In genomic region chr5:177510567-177511053, GRCh38 we compare ENCODE assay signal across 12 cellular contexts. TPM values are rescaled to one million over a fixed set of nuclear protein-coding genes. Genes with fewer than 3 reads are reported as not detected.
DNase-seq lines count a peak whose midpoint lies in the region; ATAC-seq and TF ChIP-seq lines count a peak whose summit lies in the region.
"Had no signal": no experiment of that assay in that cellular context is flagged by ENCODE, and none has a peak within 500 bp of the region (broad histone marks: within the 10 kb centered on the region; RNA-seq: fewer than 3 reads in every experiment).

No MANE protein-coding gene starts in this region.

- CTCF ChIA-PET in activated CD4-positive, alpha-beta memory T cell treated with anti-CD3 and anti-CD28 coated beads, Interleukin-2, amount 10 ng/mL, durations not matched to agents 7 days and 5 days (lab: Charles Lee), result interaction anchor here (1.1 kb wide), 1 partner anchor 10 kb away, joined by 4 read pairs; no protein-coding TSS in a partner anchor

- ATAC-seq in GM18498 (IDR thresholded peaks at IDR 0.05; ENCODE audit: unreplicated experiment) (peak; percentile 36), GM21737 (IDR thresholded peaks at IDR 0.05; ENCODE audit: unreplicated experiment) (peak; percentile 28), right lobe of liver (peak in 3 of 4 donors; percentile 6 to 16 (median 16))

- POLR2A ChIA-PET in activated CD4-positive, alpha-beta memory T cell treated with anti-CD3 and anti-CD28 coated beads, Interleukin-2, amount 10 ng/mL, durations not matched to agents 7 days and 5 days (lab: Charles Lee), result interaction anchor here (0.5 kb wide), 1 partner anchor 9 kb away, joined by 3 read pairs; no protein-coding TSS in a partner anchor

- no peaks in the 10 kb centered on the region for H3K9me3 ChIP-seq in right lobe of liver

- H3K4me3 Mint-ChIP-seq in activated CD4-positive, alpha-beta memory T cell treated with anti-CD3 and anti-CD28 coated beads, Interleukin-2, amount 10 ng/mL, durations not matched to agents 7 days and 5 days, result no peak overlapping the region

- TF ChIP-seq CTCF in right lobe of liver (IDR thresholded peaks at IDR 0.05), result no peak

- peak overlapping the region in 2 of 3 donors; percentile 71 to 88 for H3K27ac ChIP-seq in right lobe of liver

- TF ChIP-seq POLR2A in right lobe of liver (IDR thresholded peaks at IDR 0.05), result peak; percentile 40

- H3K27ac Mint-ChIP-seq in activated CD4-positive, alpha-beta memory T cell treated with anti-CD3 and anti-CD28 coated beads, Interleukin-2, amount 10 ng/mL, durations not matched to agents 7 days and 5 days, result no peak overlapping the region

- H3K27me3 Mint-ChIP-seq in activated CD4-positive, alpha-beta memory T cell treated with anti-CD3 and anti-CD28 coated beads, Interleukin-2, amount 10 ng/mL, durations not matched to agents 7 days and 5 days, result no peaks in the 10 kb centered on the region

- H3K4me1 ChIP-seq in right lobe of liver, result peaks cover 0 to 4% (median under 1%) of the 10 kb centered on the region in 4 donors

- intact Hi-C loops in right lobe of liver (cut with DNase I), result no loop called here

- H3K4me1 Mint-ChIP-seq in activated CD4-positive, alpha-beta memory T cell treated with anti-CD3 and anti-CD28 coated beads, Interleukin-2, amount 10 ng/mL, durations not matched to agents 7 days and 5 days, result peaks cover 14% of the 10 kb centered on the region

- peaks cover 39% of the 10 kb centered on the region for H3K36me3 Mint-ChIP-seq in activated CD4-positive, alpha-beta memory T cell treated with anti-CD3 and anti-CD28 coated beads, Interleukin-2, amount 10 ng/mL, durations not matched to agents 7 days and 5 days (ENCODE audit: low read depth)

- H3K27me3 ChIP-seq in right lobe of liver, result no peaks in the 10 kb centered on the region

- peaks cover 0 to 44% (median 11%) of the 10 kb centered on the region in 4 donors for H3K36me3 ChIP-seq in right lobe of liver

- H3K9me3 Mint-ChIP-seq in activated CD4-positive, alpha-beta memory T cell treated with anti-CD3 and anti-CD28 coated beads, Interleukin-2, amount 10 ng/mL, durations not matched to agents 7 days and 5 days, result no peaks in the 10 kb centered on the region
- H3K9me3 Mint-ChIP-seq: neural crest cell had no signal

- peak; percentile 96 for DNase-seq in MV-4-11 (lab: John Stamatoyannopoulos, UW)
- DNase-seq in right lobe of liver, result peak in 1 of 3 donors; percentile 51
- DNase-seq in NCI-H2029 (lab: John Stamatoyannopoulos, UW), result no peak
- no peak for DNase-seq in kidney tubule cell (ENCODE audit: low spot score)
- DNase-seq in activated CD4-positive, alpha-beta T cell treated with anti-CD3 and anti-CD28 coated beads, Interleukin-2, amount 50 U/mL, for 48 hours, result no peak
- DNase-seq in activated CD4-positive, alpha-beta memory T cell treated with anti-CD3 and anti-CD28 coated beads, Interleukin-2, amount 10 ng/mL, durations not matched to agents 7 days and 5 days, result no peak
- DNase-seq: caudate nucleus, COR-L47, RPMI8226 had no signal

- WGBS in right lobe of liver (ENCODE audit: insufficient coverage, low coverage, low lambda C conversion rate, missing lambda C conversion rate), result 75% methylated on average over 8 of the region's 15 CpGs

- no peak overlapping the region for H3K4me3 ChIP-seq in right lobe of liver

RNA-seq across cellular contexts. Expression of gene DOK3, which starts 1.0 kb away (rescaled TPM):
- total RNA-seq in right lobe of liver, result 1 to 10 TPM; 2.5 to 6.6 (median 3.9) TPM
- 1 to 10 TPM; 2.4 TPM for total RNA-seq in activated CD4-positive, alpha-beta memory T cell treated with anti-CD3 and anti-CD28 coated beads, Interleukin-2, amount 10 ng/mL, durations not matched to agents 7 days and 5 days

RNA-seq across cellular contexts. Expression of gene DDX41, which starts 6.2 kb away (rescaled TPM):
- total RNA-seq in right lobe of liver, result 10 to 100 TPM; 35.1 to 64.8 (median 47.9) TPM
- 100 to 1,000 TPM; 105 to 107 TPM for total RNA-seq in activated CD4-positive, alpha-beta memory T cell treated with anti-CD3 and anti-CD28 coated beads, Interleukin-2, amount 10 ng/mL, durations not matched to agents 7 days and 5 days

RNA-seq across cellular contexts. Expression of gene PDLIM7, which starts 13.2 kb away (rescaled TPM):
- 10 to 100 TPM in 4 of 6 experiments, 1 to 10 TPM in 2; 3.7 to 24.0 (median 13.6) TPM for total RNA-seq in right lobe of liver
- total RNA-seq in activated CD4-positive, alpha-beta memory T cell treated with anti-CD3 and anti-CD28 coated beads, Interleukin-2, amount 10 ng/mL, durations not matched to agents 7 days and 5 days, result 10 to 100 TPM; 55.1 to 56.6 TPM

RNA-seq across cellular contexts. Expression of gene DBN1, which starts 37.2 kb away (rescaled TPM):
- 1 to 10 TPM; 1.1 to 4.6 (median 3.1) TPM for total RNA-seq in right lobe of liver
- total RNA-seq in activated CD4-positive, alpha-beta memory T cell treated with anti-CD3 and anti-CD28 coated beads, Interleukin-2, amount 10 ng/mL, durations not matched to agents 7 days and 5 days, result 1 to 10 TPM; 4.9 to 5.0 TPM

RNA-seq across cellular contexts. Expression of gene FAM193B, which starts 43.8 kb away (rescaled TPM):
- total RNA-seq in right lobe of liver, result 10 to 100 TPM; 22.1 to 55.4 (median 39.2) TPM
- total RNA-seq in activated CD4-positive, alpha-beta memory T cell treated with anti-CD3 and anti-CD28 coated beads, Interleukin-2, amount 10 ng/mL, durations not matched to agents 7 days and 5 days, result 100 to 1,000 TPM; 110 to 112 TPM
